Comparison of ENCODE assay signal across 1 cellular context in genomic region chr11:95792200-95792599, GRCh38.
TF ChIP-seq lines count a peak whose summit lies in the region.

No MANE protein-coding gene starts in this region.

TF ChIP-seq in GM12878, 131 proteins besides CTCF, POLR2A, EP300 and RAD21:
- TF ChIP-seq NRF1 (conservative IDR thresholded peaks at IDR 0.05; ENCODE audit: low read depth, low read length) (no peak), ZBTB33 (IDR thresholded peaks at IDR 0.05) (no peak)
